In genomic region chr12:70008944-70009343, GRCh38 we compare ENCODE assay signal across 26 cellular contexts.
"Had no signal": no experiment of that assay in that cellular context is flagged by ENCODE, and none has a peak within 500 bp of the region (broad histone marks: within the 10 kb centered on the region; RNA-seq: fewer than 3 reads in every experiment).

No MANE protein-coding gene starts in this region.

- H3K36me3 ChIP-seq: stomach, suprapubic skin, thoracic aorta, thyroid gland, tibial artery, tibial nerve, transverse colon, upper lobe of left lung, upper lobe of right lung, uterus, vagina had no signal

- H3K27ac ChIP-seq: stomach, suprapubic skin, testis, thoracic aorta, thyroid gland, tibial artery, tibial nerve, transverse colon, upper lobe of left lung, upper lobe of right lung, uterus, vagina had no signal

- H3K9me3 ChIP-seq: testis, thyroid gland, vagina had no signal

- H3K4me1 ChIP-seq: stomach, suprapubic skin, testis, thyroid gland, tibial artery, tibial nerve, transverse colon, upper lobe of left lung, upper lobe of right lung, uterus, vagina had no signal

- H3K4me3 ChIP-seq: stomach, suprapubic skin, testis, thoracic aorta, thyroid gland, tibial artery, tibial nerve, transverse colon, upper lobe of left lung, upper lobe of right lung, uterus, vagina had no signal

- ATAC-seq: stimulated activated effector memory CD8-positive, alpha-beta T cell treated with anti-CD3 and anti-CD28 coated beads, Interleukin-12 subunit alpha, Interleukin-12 subunit beta, amount 100 ng/mL, for 72 hours; stimulated activated memory B cell treated with anti-CD40 and anti-IgM and Interleukin-4, amounts not matched to agents 10 μg/mL and 1 μg/mL and 100 μg/mL, for 72 hours; stimulated activated naive B cell treated with anti-CD40 and anti-IgM and Interleukin-4, amounts not matched to agents 10 μg/mL and 1 μg/mL and 100 μg/mL, for 72 hours; stimulated activated naive CD8-positive, alpha-beta T cell treated with anti-CD3 and anti-CD28 coated beads, Interleukin-15, amount 100 ng/mL, for 72 hours; stimulated activated naive CD8-positive, alpha-beta T cell treated with anti-CD3 and anti-CD28 coated beads, Interleukin-15, Interleukin-2, amounts not matched to agents 100 U/mL and 50 U/mL, for 24 hours; upper lobe of right lung had no signal

- DNase-seq: stimulated activated CD4-positive, alpha-beta T cell treated with anti-CD3 and anti-CD28 coated beads, Interleukin-2, amount 100 ng/mL, for 48 hours; stimulated activated CD4-positive, alpha-beta T cell treated with anti-CD3 and anti-CD28 coated beads, Interleukin-4, amount 100 ng/mL, for 1 hour; stimulated activated CD4-positive, alpha-beta T cell treated with anti-CD3 and anti-CD28 coated beads, Interleukin-4, amount 100 ng/mL, for 24 hours; stimulated activated CD4-positive, alpha-beta T cell treated with anti-CD3 and anti-CD28 coated beads, Interleukin-4, amount 100 ng/mL, for 4 hours; stimulated activated CD8-positive, alpha-beta memory T cell treated with anti-CD3 and anti-CD28 coated beads, Interleukin-4, amount 100 ng/mL, for 48 hours; stimulated activated naive B cell treated with anti-CD40 and anti-IgM and Interleukin-4, amounts not matched to agents 10 μg/mL and 1 μg/mL and 100 μg/mL, for 72 hours; stimulated activated naive CD4-positive, alpha-beta T cell; stimulated activated naive CD4-positive, alpha-beta T cell treated with Interleukin-2 at 50 U/mL for 16 hours; stimulated activated naive CD8-positive, alpha-beta T cell treated with anti-CD3 and anti-CD28 coated beads, Interleukin-15, amount 100 ng/mL, for 72 hours; stimulated activated naive CD8-positive, alpha-beta T cell treated with anti-CD3 and anti-CD28 coated beads, Interleukin-15, Interleukin-2, amounts not matched to agents 100 U/mL and 50 U/mL, for 24 hours; stomach; substantia nigra; testis; thyroid gland; tibial artery; transverse colon; trophoblast cell; upper lobe of left lung; upper lobe of right lung; uterus had no signal
